In the genomic region with DNA sequence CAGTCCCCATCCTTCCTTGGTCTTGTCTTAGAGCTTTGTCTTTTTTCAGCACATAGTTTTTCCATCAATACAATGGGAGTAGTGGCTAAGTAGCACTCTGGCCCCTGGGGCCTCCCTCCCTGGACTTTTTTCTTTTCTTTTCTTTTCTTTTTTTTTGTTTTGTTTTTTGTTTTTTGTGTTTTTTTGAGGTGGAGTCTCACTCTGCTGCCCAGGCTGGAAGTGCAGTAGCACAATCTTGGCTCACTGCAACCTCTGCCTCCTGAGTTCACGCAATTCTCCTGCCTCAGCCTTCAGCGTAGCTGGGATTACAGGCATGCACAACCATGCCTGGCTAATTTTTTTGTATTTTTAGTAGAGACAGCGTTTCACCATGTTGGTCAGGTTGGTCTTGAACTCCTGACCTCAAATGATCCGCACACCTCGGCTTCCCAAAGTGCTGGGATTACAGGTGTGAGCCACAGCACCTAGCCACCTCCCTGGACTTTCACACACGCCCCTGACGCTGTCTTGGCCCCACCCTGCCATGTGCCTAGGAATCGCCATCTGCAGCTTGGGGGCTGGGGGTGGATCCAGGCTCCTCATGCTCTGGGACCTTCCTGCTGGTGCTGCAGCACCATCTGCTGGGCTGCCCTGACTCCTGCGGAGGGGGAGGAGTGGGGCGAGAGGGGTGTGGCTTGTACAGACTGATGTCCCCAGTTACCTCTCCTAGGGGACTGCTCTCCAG, we compare ENCODE assay signal across 8 cellular contexts. TPM values are rescaled to one million over a fixed set of nuclear protein-coding genes. Genes with fewer than 3 reads are reported as not detected.
DNase-seq lines count a peak whose midpoint lies in the region; ATAC-seq and TF ChIP-seq lines count a peak whose summit lies in the region.

No MANE protein-coding gene starts in this region.

- H3K27ac Mint-ChIP-seq in activated naive CD8-positive, alpha-beta T cell treated with anti-CD3 and anti-CD28 coated beads, Interleukin-2, amount 10 ng/mL, durations not matched to agents 7 days and 5 days = peak overlapping the region; percentile 85

- no peaks in the 10 kb centered on the region for H3K9me3 Mint-ChIP-seq in activated naive CD8-positive, alpha-beta T cell treated with anti-CD3 and anti-CD28 coated beads, Interleukin-2, amount 10 ng/mL, durations not matched to agents 7 days and 5 days

- POLR2A ChIA-PET in activated naive CD8-positive, alpha-beta T cell treated with anti-CD3 and anti-CD28 coated beads, Interleukin-2, amount 10 ng/mL, durations not matched to agents 7 days and 5 days (lab: Charles Lee) = interaction anchor here (1.0 to 1.9 kb wide), 6 partner anchors 10 to 181 kb away, joined by 3 to 12 read pairs (median 6); partner anchors contain the start of gene PPCDC

- H3K27ac ChIP-seq in tibial nerve = peak overlapping the region; percentile 90 to 99 (median 98)

- peaks cover 6% of the 10 kb centered on the region for H3K36me3 Mint-ChIP-seq in activated naive CD8-positive, alpha-beta T cell treated with anti-CD3 and anti-CD28 coated beads, Interleukin-2, amount 10 ng/mL, durations not matched to agents 7 days and 5 days

- peak; percentile 33 for ATAC-seq in GM21390 (IDR thresholded peaks at IDR 0.05; ENCODE audit: unreplicated experiment)
- peak; percentile 45 for ATAC-seq in activated naive CD8-positive, alpha-beta T cell treated with anti-CD3 and anti-CD28 coated beads, Interleukin-2, amount 10 ng/mL, durations not matched to agents 7 days and 5 days (ENCODE audit: low read depth)
- ATAC-seq in Right ventricle myocardium inferior = peak; percentile 86

- H3K4me3 ChIP-seq in tibial nerve = peak overlapping the region in 1 of 4 donors; percentile 84

- peak in 1 of 2 donors; percentile 87 for TF ChIP-seq EP300 in tibial nerve (IDR thresholded peaks at IDR 0.05)

- 12 to 13% methylated on average over 9 to 10 of the region's 10 CpGs for WGBS in tibial nerve, 2 donors

- peak in 13 of 14 donors; percentile 23 to 85 (median 76) for DNase-seq in C1 segment of cervical spinal cord (lab: John Stamatoyannopoulos, UW)
- DNase-seq in NCI-H1092 treated with DMSO at 0.1 percent for 48 hours (lab: John Stamatoyannopoulos, UW) = peak; percentile 64
- DNase-seq in SW 1271 (lab: John Stamatoyannopoulos, UW) = peak; percentile 74 to 90
- DNase-seq in activated naive CD8-positive, alpha-beta T cell treated with anti-CD3 and anti-CD28 coated beads, Interleukin-2, amount 10 ng/mL, durations not matched to agents 7 days and 5 days = peak; percentile 86
- peak; percentile 95 for DNase-seq in Right ventricle myocardium inferior (ENCODE audit: missing footprints)
- peak; percentile 89 for DNase-seq in pons (ENCODE audit: low spot score)
- peak; percentile 90 to 94 for DNase-seq in tibial nerve (ENCODE audit: low spot score in 2 of 2)

- peaks cover 38% of the 10 kb centered on the region for H3K4me1 Mint-ChIP-seq in activated naive CD8-positive, alpha-beta T cell treated with anti-CD3 and anti-CD28 coated beads, Interleukin-2, amount 10 ng/mL, durations not matched to agents 7 days and 5 days

- peaks cover 0 to 83% (median 34%) of the 10 kb centered on the region in 4 donors for H3K4me1 ChIP-seq in tibial nerve

- peak overlapping the region; percentile 89 for H3K4me3 Mint-ChIP-seq in activated naive CD8-positive, alpha-beta T cell treated with anti-CD3 and anti-CD28 coated beads, Interleukin-2, amount 10 ng/mL, durations not matched to agents 7 days and 5 days

- H3K27me3 ChIP-seq in tibial nerve = no peaks in the 10 kb centered on the region

- intact Hi-C loops in Right ventricle myocardium inferior (cut with DNase I) = loop anchor here (1.0 to 5.0 kb wide), 4 partner anchors 161 to 248 kb away; partner anchors contain the start of genes RPP25 and SIN3A

- H3K27me3 Mint-ChIP-seq in activated naive CD8-positive, alpha-beta T cell treated with anti-CD3 and anti-CD28 coated beads, Interleukin-2, amount 10 ng/mL, durations not matched to agents 7 days and 5 days = no peaks in the 10 kb centered on the region

- peaks cover 3 to 42% (median 10%) of the 10 kb centered on the region in 3 donors for H3K36me3 ChIP-seq in tibial nerve

- TF ChIP-seq POLR2A in tibial nerve (IDR thresholded peaks at IDR 0.05) = no peak

- H3K9me3 ChIP-seq in tibial nerve = no peaks in the 10 kb centered on the region

- TF ChIP-seq CTCF in tibial nerve (IDR thresholded peaks at IDR 0.05) = peak; percentile 87 to 98 (median 95)

RNA-seq across cellular contexts. Expression of gene C15orf39, which starts 2.8 kb away (rescaled TPM):
- 10 to 100 TPM; 45.6 to 45.9 TPM for total RNA-seq in activated naive CD8-positive, alpha-beta T cell treated with anti-CD3 and anti-CD28 coated beads, Interleukin-2, amount 10 ng/mL, durations not matched to agents 7 days and 5 days
- total RNA-seq in Right ventricle myocardium inferior = 15.0 TPM
- 10 to 100 TPM; 13.8 to 20.1 (median 17.2) TPM for total RNA-seq in tibial nerve

RNA-seq across cellular contexts. Expression of gene GOLGA6C, which starts 53.6 kb away (rescaled TPM):
- total RNA-seq in activated naive CD8-positive, alpha-beta T cell treated with anti-CD3 and anti-CD28 coated beads, Interleukin-2, amount 10 ng/mL, durations not matched to agents 7 days and 5 days = not detected
- total RNA-seq in Right ventricle myocardium inferior (not detected), tibial nerve (1 to 10 TPM in 1 of 4 donors, under 1 TPM in 1, not detected in 2; 0.63 to 1.5 TPM)

Comparison
In these comparisons a context has a peak if more than half of its experiments do, and no peak if none do; other contexts are left out.
1. ATAC-seq: peak in every context shown above with its lines; median percentile 86 in Right ventricle myocardium inferior; 45 in activated naive CD8-positive, alpha-beta T cell treated with anti-CD3 and anti-CD28 coated beads, Interleukin-2, amount 10 ng/mL, durations not matched to agents 7 days and 5 days; 33 in GM21390.